In genomic region chr17:41801374-41802062, GRCh38 we compare ENCODE assay signal across 8 cellular contexts. TPM values are rescaled to one million over a fixed set of nuclear protein-coding genes. Genes with fewer than 3 reads are reported as not detected.
DNase-seq lines count a peak whose midpoint lies in the region; ATAC-seq and TF ChIP-seq lines count a peak whose summit lies in the region.

No MANE protein-coding gene starts in this region.

- no peaks in the 10 kb centered on the region for H3K4me1 ChIP-seq in right cardiac atrium (ENCODE audit: control insufficient read depth, insufficient read depth, low read length)

- no peaks in the 10 kb centered on the region for H3K27me3 ChIP-seq in right cardiac atrium (ENCODE audit: control insufficient read depth, insufficient read depth)

- peak; percentile 97 for TF ChIP-seq CTCF in retinal pigment epithelial cell (conservative IDR thresholded peaks at IDR 0.05; ENCODE audit: low read depth, low read length)

- H3K9me3 Mint-ChIP-seq in T-cell, result no peaks in the 10 kb centered on the region

- ATAC-seq in T-cell (replicated peaks in 1 of 4) (peak; percentile 79 to 88 (median 86)), right cardiac atrium (peak; percentile 78 to 83), HG02642 (IDR thresholded peaks at IDR 0.05; ENCODE audit: poor library complexity, unreplicated experiment) (no peak)

- CTCF ChIA-PET in T-cell (lab: Charles Lee), result interaction anchor here (0.6 to 1.5 kb wide), 7 partner anchors 10 to 986 kb away, joined by 3 to 8 read pairs (median 4); partner anchors contain the start of gene P3H4 (in 1 of the 2)

- in situ Hi-C loops in G401 (cut with HindIII; ENCODE audit: low sequenced_read_pairs), result loop anchor here (10.0 kb wide), 1 partner anchor 153 kb away; no protein-coding TSS in a partner anchor

- H3K27ac ChIP-seq in right cardiac atrium (ENCODE audit: low read length), result no peak overlapping the region

- intact Hi-C loops in right cardiac atrium (cut with DNase I), result loop anchor here (1.0 to 2.0 kb wide), 3 partner anchors 62 to 63 kb away; no protein-coding TSS in a partner anchor

- H3K4me3 ChIP-seq in right cardiac atrium (ENCODE audit: low read length) (no peak overlapping the region), retinal pigment epithelial cell (ENCODE audit: low read length) (no peak overlapping the region)

- no peaks in the 10 kb centered on the region for H3K9me3 ChIP-seq in right cardiac atrium (ENCODE audit: control insufficient read depth, low read length)

- no peaks in the 10 kb centered on the region for H3K36me3 Mint-ChIP-seq in T-cell

- 7% methylated on average over 13 of the region's 13 CpGs for WGBS in right cardiac atrium

- H3K4me1 Mint-ChIP-seq in T-cell, result peaks cover 4 to 8% (median 4%) of the 10 kb centered on the region in 3 donors

- POLR2A ChIA-PET in T-cell (lab: Charles Lee), result interaction anchor here in 1 of 2 donors (0.6 kb wide), 1 partner anchor 8 kb away, joined by 3 read pairs; no protein-coding TSS in a partner anchor

- no peak overlapping the region for H3K27ac Mint-ChIP-seq in T-cell

- H3K4me3 Mint-ChIP-seq in T-cell, result no peak overlapping the region

- peaks cover 0 to 4% of the 10 kb centered on the region in 2 donors for H3K27me3 Mint-ChIP-seq in T-cell

- DNase-seq in G401 (ENCODE audit: low spot score) (peak; percentile 83), NCI-H1092 treated with DMSO at 0.1 percent for 48 hours (lab: John Stamatoyannopoulos, UW) (peak; percentile 61), T-cell (peak; percentile 28 to 76 (median 66)), amniotic stem cell (lab: John Stamatoyannopoulos, UW) (peak; percentile 42), right cardiac atrium (peak; percentile 77 to 94 (median 91)), retinal pigment epithelial cell (ENCODE audit: low read depth) (no peak), GOT3 (lab: John Stamatoyannopoulos, UW) (no peak)

RNA-seq across cellular contexts. Expression of gene P3H4, which starts 10.2 kb away (rescaled TPM):
- total RNA-seq in G401 (2014; rRNA removed; shearing (Covaris generic)), result 30.5 and 40.4 TPM in 2 replicates
- total RNA-seq in T-cell, result 10 to 100 TPM in 1 of 5 donors, 1 to 10 TPM in 4; 2.9 to 11.0 (median 7.7) TPM
- 10 to 100 TPM; 12.1 to 17.1 (median 13.9) TPM for total RNA-seq in right cardiac atrium
- polyA plus RNA-seq in right cardiac atrium, result 9.8 TPM

RNA-seq across cellular contexts. Expression of gene FKBP10, which starts 11.3 kb away (rescaled TPM):
- total RNA-seq in G401 (2014; rRNA removed; shearing (Covaris generic)), result 207 and 220 TPM in 2 replicates
- total RNA-seq in T-cell (1 to 10 TPM in 2 of 5 donors, under 1 TPM in 2, not detected in 1; 0.49 to 1.3 (median 1.1) TPM), right cardiac atrium (10 to 100 TPM; 26.5 to 42.7 (median 38.8) TPM)
- 24.8 TPM for polyA plus RNA-seq in right cardiac atrium

RNA-seq across cellular contexts. Expression of gene JUP, which starts 15.0 kb away (rescaled TPM):
- total RNA-seq in G401 (2014; rRNA removed; shearing (Covaris generic)), result 44.9 and 57.8 TPM in 2 replicates
- 1 to 10 TPM; 1.1 to 4.8 (median 3.4) TPM for total RNA-seq in T-cell
- 100 to 1,000 TPM; 135 to 239 (median 187) TPM for total RNA-seq in right cardiac atrium
- 145 TPM for polyA plus RNA-seq in right cardiac atrium

RNA-seq across cellular contexts. Expression of gene NT5C3B, which starts 34.5 kb away (rescaled TPM):
- total RNA-seq in G401 (2014; rRNA removed; shearing (Covaris generic)), result 75.8 and 77.8 TPM in 2 replicates
- total RNA-seq in T-cell (10 to 100 TPM; 25.4 to 43.0 (median 33.4) TPM), right cardiac atrium (10 to 100 TPM; 29.1 to 46.6 (median 32.1) TPM)
- 40.5 TPM for polyA plus RNA-seq in right cardiac atrium

RNA-seq across cellular contexts. Expression of gene KLHL10, which starts 36.1 kb away (rescaled TPM):
- total RNA-seq in G401 (2014; rRNA removed; shearing (Covaris generic)), result not detected in 2 replicates
- total RNA-seq in T-cell (not detected), right cardiac atrium (under 1 TPM in 3 of 4 donors, not detected in 1; 0.26 to 0.33 (median 0.28) TPM)
- 0.09 TPM for polyA plus RNA-seq in right cardiac atrium

Comparison
In these comparisons a context has a peak if more than half of its experiments do, and no peak if none do; other contexts are left out.
1. DNase-seq: peak in G401 (single experiment), NCI-H1092 treated with DMSO at 0.1 percent for 48 hours (single experiment), T-cell (34 of 34), amniotic stem cell (single experiment) and right cardiac atrium (3 of 3); none in retinal pigment epithelial cell (single experiment) and GOT3 (single experiment).
2. RNA of gene FKBP10, which starts 11.3 kb away (total RNA-seq): 207 to 220 TPM in G401 and 26.5 to 42.7 TPM in right cardiac atrium; 0.49 to 1.3 TPM in T-cell; every median in the first group is over 10 times any median in the second.